ENCODE assay signal across 8 cellular contexts in genomic region chr1:201015551-201016091, GRCh38. TPM values are rescaled to one million over a fixed set of nuclear protein-coding genes. Genes with fewer than 3 reads are reported as not detected.
DNase-seq lines count a peak whose midpoint lies in the region; ATAC-seq and TF ChIP-seq lines count a peak whose summit lies in the region.

No MANE protein-coding gene starts in this region.

- peak overlapping the region; percentile 98 for H3K27ac Mint-ChIP-seq in activated T-helper 17 cell treated with anti-CD3 and anti-CD28 coated beads, Interleukin-2, amount 50 U/mL, for 72 hours

- no peak for TF ChIP-seq CTCF in mucosa of descending colon (IDR thresholded peaks at IDR 0.05)

- DNase-seq in CMK (ENCODE audit: low read depth) (peak; percentile 92), MV-4-11 (lab: John Stamatoyannopoulos, UW) (peak; percentile 79), mucosa of descending colon (no peak), NCI-H2107 treated with DMSO at 0.1 percent for 48 hours (lab: John Stamatoyannopoulos, UW; ENCODE audit: unreplicated experiment) (no peak), RPMI8226 (no peak)
- DNase-seq in stimulated activated CD4-positive, alpha-beta T cell treated with anti-CD3 and anti-CD28 coated beads, Interleukin-2, amount 100 ng/mL, for 24 hours: no peak
- DNase-seq in central memory CD4-positive, alpha-beta T cell: no peak

- H3K4me3 ChIP-seq in mucosa of descending colon: no peak overlapping the region

- H3K27me3 Mint-ChIP-seq in activated T-helper 17 cell treated with anti-CD3 and anti-CD28 coated beads, Interleukin-2, amount 50 U/mL, for 72 hours: no peaks in the 10 kb centered on the region

- peaks cover 41% of the 10 kb centered on the region for H3K4me1 ChIP-seq in mucosa of descending colon (ENCODE audit: low read depth)

- intact Hi-C loops in mucosa of descending colon (cut with DNase I, micrococcal nuclease): no loop called here

- peak; percentile 48 for ATAC-seq in activated T-helper 17 cell treated with anti-CD3 and anti-CD28 coated beads, Interleukin-2, amount 50 U/mL, for 72 hours (replicated peaks)
- peak; percentile 8 for ATAC-seq in mucosa of descending colon

- H3K4me3 Mint-ChIP-seq in activated T-helper 17 cell treated with anti-CD3 and anti-CD28 coated beads, Interleukin-2, amount 50 U/mL, for 72 hours: peak overlapping the region; percentile 99

- peaks cover 29% of the 10 kb centered on the region for H3K36me3 Mint-ChIP-seq in activated T-helper 17 cell treated with anti-CD3 and anti-CD28 coated beads, Interleukin-2, amount 50 U/mL, for 72 hours (ENCODE audit: low read depth)

- no peaks in the 10 kb centered on the region for H3K36me3 ChIP-seq in mucosa of descending colon (ENCODE audit: low read depth)

- no peaks in the 10 kb centered on the region for H3K9me3 ChIP-seq in mucosa of descending colon

- no peaks in the 10 kb centered on the region for H3K9me3 Mint-ChIP-seq in activated T-helper 17 cell treated with anti-CD3 and anti-CD28 coated beads, Interleukin-2, amount 50 U/mL, for 72 hours

- peaks cover 76% of the 10 kb centered on the region for H3K4me1 Mint-ChIP-seq in activated T-helper 17 cell treated with anti-CD3 and anti-CD28 coated beads, Interleukin-2, amount 50 U/mL, for 72 hours

RNA-seq across cellular contexts. Expression of gene KIF21B, which starts 7.9 kb away (rescaled TPM):
- 100 to 1,000 TPM in 1 of 2 donors, 10 to 100 TPM in 1; 64.2 to 102 TPM for total RNA-seq in activated T-helper 17 cell treated with anti-CD3 and anti-CD28 coated beads, Interleukin-2, amount 50 U/mL, for 72 hours
- total RNA-seq in mucosa of descending colon: 10 to 100 TPM in 1 of 3 donors, 1 to 10 TPM in 2; 3.2 to 10.5 (median 4.0) TPM

Comparison
In these comparisons a context has a peak if more than half of its experiments do, and no peak if none do; other contexts are left out.
1. DNase-seq: peak in CMK (single experiment) and MV-4-11 (single experiment); none in mucosa of descending colon (0 of 3), NCI-H2107 treated with DMSO at 0.1 percent for 48 hours (single experiment), RPMI8226 (single experiment), stimulated activated CD4-positive, alpha-beta T cell treated with anti-CD3 and anti-CD28 coated beads, Interleukin-2, amount 100 ng/mL, for 24 hours (0 of 2) and central memory CD4-positive, alpha-beta T cell (single experiment).
2. RNA of gene KIF21B, which starts 7.9 kb away (total RNA-seq): 64.2 to 102 TPM in activated T-helper 17 cell treated with anti-CD3 and anti-CD28 coated beads, Interleukin-2, amount 50 U/mL, for 72 hours; 3.2 to 10.5 TPM in mucosa of descending colon; every median in the first group is over 4 times any median in the second.